ENCODE assay signal across 1 cellular context in genomic region chr1:56188855-56189254, GRCh38.
TF ChIP-seq lines count a peak whose summit lies in the region.

No MANE protein-coding gene starts in this region.

TF ChIP-seq in HepG2, 621 proteins besides CTCF, POLR2A, EP300 and RAD21 (continued from another document and continues in another):
- no peak for TF ChIP-seq CBFB (CRISPR knock-in tag; IDR thresholded peaks at IDR 0.05)
- TF ChIP-seq HMGA1 (CRISPR knock-in tag; conservative IDR thresholded peaks at IDR 0.05) = no peak
- TF ChIP-seq ZNF564 (CRISPR knock-in tag; IDR thresholded peaks at IDR 0.05) = no peak
- no peak for TF ChIP-seq TFDP2 (CRISPR knock-in tag; IDR thresholded peaks at IDR 0.05)
- TF ChIP-seq CREB1 (IDR thresholded peaks at IDR 0.05) = no peak
- TF ChIP-seq CREB1 (CRISPR knock-in tag; IDR thresholded peaks at IDR 0.05) = peak; percentile 44; the same call in 1 of the 2 replicates
- TF ChIP-seq ZBTB4 (CRISPR knock-in tag; IDR thresholded peaks at IDR 0.05; ENCODE audit: borderline replicate concordance) = no peak
- no peak for TF ChIP-seq HMGXB4 (CRISPR knock-in tag; IDR thresholded peaks at IDR 0.05; ENCODE audit: borderline replicate concordance in 1 of 2, low read depth in 1 of 2)
- no peak for TF ChIP-seq ARID2 (CRISPR knock-in tag; IDR thresholded peaks at IDR 0.05; ENCODE audit: borderline replicate concordance)
- TF ChIP-seq SNAPC5 (CRISPR knock-in tag; IDR thresholded peaks at IDR 0.05; ENCODE audit: borderline replicate concordance) = no peak
- TF ChIP-seq GZF1 (CRISPR knock-in tag; IDR thresholded peaks at IDR 0.05) = no peak
- TF ChIP-seq SRSF9 (IDR thresholded peaks at IDR 0.05; ENCODE audit: borderline replicate concordance, insufficient read depth, low read depth, low read length, poor library complexity, severe bottlenecking) = no peak
- TF ChIP-seq ZNF709 (CRISPR knock-in tag; IDR thresholded peaks at IDR 0.05) = no peak
- TF ChIP-seq ZNF639 (CRISPR knock-in tag; conservative IDR thresholded peaks at IDR 0.05) = no peak
- TF ChIP-seq ZNF614 (CRISPR knock-in tag; IDR thresholded peaks at IDR 0.05; ENCODE audit: borderline replicate concordance) = peak; percentile 21; the same call in 1 of the 2 replicates
- no peak for TF ChIP-seq KAT2B (IDR thresholded peaks at IDR 0.05; ENCODE audit: borderline replicate concordance, low read depth, low read length)
- no peak for TF ChIP-seq CHD4 (IDR thresholded peaks at IDR 0.05; ENCODE audit: borderline replicate concordance, low read length)
- TF ChIP-seq SATB2 (CRISPR knock-in tag; IDR thresholded peaks at IDR 0.05) = no peak
- no peak for TF ChIP-seq MAFG (CRISPR knock-in tag; IDR thresholded peaks at IDR 0.05)
- no peak for TF ChIP-seq ELF4 (CRISPR knock-in tag; IDR thresholded peaks at IDR 0.05; ENCODE audit: borderline replicate concordance)
- TF ChIP-seq ZNF563 (CRISPR knock-in tag; IDR thresholded peaks at IDR 0.05) = no peak
- no peak for TF ChIP-seq JARID2 (CRISPR knock-in tag; IDR thresholded peaks at IDR 0.05; ENCODE audit: insufficient replicate concordance)
- 0 out of 2 replicates have a peak, but pooled peaks have one; percentile 32 for TF ChIP-seq ZMYM3 (CRISPR knock-in tag; IDR thresholded peaks at IDR 0.05)
- no peak for TF ChIP-seq ATF5 (CRISPR knock-in tag; IDR thresholded peaks at IDR 0.05; ENCODE audit: low read depth)
- no peak for TF ChIP-seq NFE2L1 (CRISPR knock-in tag; IDR thresholded peaks at IDR 0.05; ENCODE audit: borderline replicate concordance)
- no peak for TF ChIP-seq ZNF574 (CRISPR knock-in tag; IDR thresholded peaks at IDR 0.05)
- TF ChIP-seq FOXC1 (CRISPR knock-in tag; IDR thresholded peaks at IDR 0.05; ENCODE audit: borderline replicate concordance) = no peak
- TF ChIP-seq ZNF572 (CRISPR knock-in tag; IDR thresholded peaks at IDR 0.05) = no peak
- TF ChIP-seq TEF (CRISPR knock-in tag; IDR thresholded peaks at IDR 0.05) = no peak
- TF ChIP-seq PHF21A (CRISPR knock-in tag; IDR thresholded peaks at IDR 0.05) = no peak
- TF ChIP-seq ZNF761 (CRISPR knock-in tag; conservative IDR thresholded peaks at IDR 0.05) = no peak
- no peak for TF ChIP-seq ZFP41 (CRISPR knock-in tag; IDR thresholded peaks at IDR 0.05; ENCODE audit: borderline replicate concordance)
- no peak for TF ChIP-seq ZNF570 (CRISPR knock-in tag; IDR thresholded peaks at IDR 0.05; ENCODE audit: borderline replicate concordance)
- no peak for TF ChIP-seq HMG20B (CRISPR knock-in tag; conservative IDR thresholded peaks at IDR 0.05)
- TF ChIP-seq SNAPC4 (CRISPR knock-in tag; IDR thresholded peaks at IDR 0.05) = no peak
- no peak for TF ChIP-seq ZNF382 (CRISPR knock-in tag; IDR thresholded peaks at IDR 0.05; ENCODE audit: borderline replicate concordance)
- no peak for TF ChIP-seq YY1 (IDR thresholded peaks at IDR 0.05; ENCODE audit: insufficient read depth, insufficient replicate concordance, low read depth, low read length)
- peak; percentile 40; the same call in 1 of the 2 replicates for TF ChIP-seq NCOA2 (CRISPR knock-in tag; IDR thresholded peaks at IDR 0.05)
